Comparison of ENCODE assay signal across 8 cellular contexts in genomic region chr5:119411291-119411934, GRCh38. TPM values are rescaled to one million over a fixed set of nuclear protein-coding genes. Genes with fewer than 3 reads are reported as not detected.
DNase-seq lines count a peak whose midpoint lies in the region; ATAC-seq lines count a peak whose summit lies in the region.

No MANE protein-coding gene starts in this region.

- H3K27ac Mint-ChIP-seq in activated naive CD4-positive, alpha-beta T cell treated with anti-CD3 and anti-CD28 coated beads, Interleukin-2, amount 10 ng/mL, durations not matched to agents 7 days and 5 days: peak overlapping the region; percentile 44
- peak overlapping the region; percentile 0 for H3K27ac Mint-ChIP-seq in activated CD8-positive, alpha-beta T cell treated with anti-CD3 and anti-CD28 coated beads, Interleukin-2, amount 10 ng/mL, durations not matched to agents 7 days and 5 days

- peak overlapping the region; percentile 69 for H3K4me3 ChIP-seq in iPS-15b (ENCODE audit: low read depth, low read length)

- no peak overlapping the region for H3K9ac ChIP-seq in iPS-15b (ENCODE audit: low read depth, low read length)

- no peak for DNase-seq in activated naive CD4-positive, alpha-beta T cell treated with anti-CD3 and anti-CD28 coated beads, Interleukin-2, amount 10 ng/mL, durations not matched to agents 7 days and 5 days
- no peak for DNase-seq in activated naive CD4-positive, alpha-beta T cell (lab: John Stamatoyannopoulos, UW)
- no peak for DNase-seq in activated CD8-positive, alpha-beta T cell treated with anti-CD3 and anti-CD28 coated beads, Interleukin-2, amount 10 ng/mL, durations not matched to agents 7 days and 5 days
- DNase-seq in stromal cell of bone marrow (ENCODE audit: low read depth) (peak; percentile 56), NCI-H2171 (lab: John Stamatoyannopoulos, UW) (no peak)
- DNase-seq in activated CD4-positive, alpha-beta T cell treated with anti-CD3 and anti-CD28 coated beads for 4 hours: no peak

- peak overlapping the region; percentile 71 for H3K4me3 Mint-ChIP-seq in activated naive CD4-positive, alpha-beta T cell treated with anti-CD3 and anti-CD28 coated beads, Interleukin-2, amount 10 ng/mL, durations not matched to agents 7 days and 5 days
- peak overlapping the region; percentile 72 for H3K4me3 Mint-ChIP-seq in activated CD8-positive, alpha-beta T cell treated with anti-CD3 and anti-CD28 coated beads, Interleukin-2, amount 10 ng/mL, durations not matched to agents 7 days and 5 days

- H3K9me3 Mint-ChIP-seq in activated naive CD4-positive, alpha-beta T cell treated with anti-CD3 and anti-CD28 coated beads, Interleukin-2, amount 10 ng/mL, durations not matched to agents 7 days and 5 days: no peaks in the 10 kb centered on the region
- no peaks in the 10 kb centered on the region for H3K9me3 Mint-ChIP-seq in activated CD8-positive, alpha-beta T cell treated with anti-CD3 and anti-CD28 coated beads, Interleukin-2, amount 10 ng/mL, durations not matched to agents 7 days and 5 days (ENCODE audit: insufficient read depth)

- no peaks in the 10 kb centered on the region for H3K36me3 Mint-ChIP-seq in activated naive CD4-positive, alpha-beta T cell treated with anti-CD3 and anti-CD28 coated beads, Interleukin-2, amount 10 ng/mL, durations not matched to agents 7 days and 5 days
- no peaks in the 10 kb centered on the region for H3K36me3 Mint-ChIP-seq in activated CD8-positive, alpha-beta T cell treated with anti-CD3 and anti-CD28 coated beads, Interleukin-2, amount 10 ng/mL, durations not matched to agents 7 days and 5 days (ENCODE audit: low read depth)

- POLR2A ChIA-PET in activated CD8-positive, alpha-beta T cell treated with anti-CD3 and anti-CD28 coated beads, Interleukin-2, amount 10 ng/mL, durations not matched to agents 7 days and 5 days (lab: Charles Lee): interaction anchor here (0.6 to 1.7 kb wide), 4 partner anchors 71 to 423 kb away, joined by 3 to 7 read pairs (median 5); partner anchors contain the start of gene DTWD2

- no peaks in the 10 kb centered on the region for H3K27me3 ChIP-seq in iPS-15b (ENCODE audit: control insufficient read depth, insufficient read depth, low read length)

- CTCF ChIA-PET in activated naive CD4-positive, alpha-beta T cell treated with anti-CD3 and anti-CD28 coated beads, Interleukin-2, amount 10 ng/mL, durations not matched to agents 7 days and 5 days (lab: Charles Lee): interaction anchor here (0.6 to 5.7 kb wide), 48 partner anchors 12 to 426 kb away, joined by 3 to 83 read pairs (median 5); partner anchors contain the start of genes DMXL1, DTWD2 and TNFAIP8
- CTCF ChIA-PET in activated CD8-positive, alpha-beta T cell treated with anti-CD3 and anti-CD28 coated beads, Interleukin-2, amount 10 ng/mL, durations not matched to agents 7 days and 5 days (lab: Charles Lee): interaction anchor here (0.6 to 6.6 kb wide), 69 partner anchors 9 to 452 kb away, joined by 3 to 129 read pairs (median 7); partner anchors contain the start of genes DMXL1, DTWD2, HSD17B4 and TNFAIP8

- no peaks in the 10 kb centered on the region for H3K36me3 ChIP-seq in iPS-15b (ENCODE audit: control insufficient read depth, insufficient read depth, low read length)

- H3K9me3 ChIP-seq in iPS-15b (ENCODE audit: control insufficient read depth, insufficient read depth, low read length): no peaks in the 10 kb centered on the region

- H3K27me3 Mint-ChIP-seq in activated naive CD4-positive, alpha-beta T cell treated with anti-CD3 and anti-CD28 coated beads, Interleukin-2, amount 10 ng/mL, durations not matched to agents 7 days and 5 days: no peaks in the 10 kb centered on the region
- no peaks in the 10 kb centered on the region for H3K27me3 Mint-ChIP-seq in activated CD8-positive, alpha-beta T cell treated with anti-CD3 and anti-CD28 coated beads, Interleukin-2, amount 10 ng/mL, durations not matched to agents 7 days and 5 days (ENCODE audit: low read depth)

- no peak for ATAC-seq in activated CD8-positive, alpha-beta T cell treated with anti-CD3 and anti-CD28 coated beads, Interleukin-2, amount 10 ng/mL, durations not matched to agents 7 days and 5 days
- ATAC-seq in GM18873 (IDR thresholded peaks at IDR 0.05; ENCODE audit: low FRiP score, unreplicated experiment): no peak

- H3K4me1 ChIP-seq in iPS-15b (ENCODE audit: control insufficient read depth, insufficient read depth, low read length): no peaks in the 10 kb centered on the region

- peaks cover 29% of the 10 kb centered on the region for H3K4me1 Mint-ChIP-seq in activated naive CD4-positive, alpha-beta T cell treated with anti-CD3 and anti-CD28 coated beads, Interleukin-2, amount 10 ng/mL, durations not matched to agents 7 days and 5 days
- peaks cover 24% of the 10 kb centered on the region for H3K4me1 Mint-ChIP-seq in activated CD8-positive, alpha-beta T cell treated with anti-CD3 and anti-CD28 coated beads, Interleukin-2, amount 10 ng/mL, durations not matched to agents 7 days and 5 days (ENCODE audit: low read depth)

RNA-seq across cellular contexts. Expression of gene HSD17B4, which starts 40.9 kb away (rescaled TPM):
- total RNA-seq in activated CD8-positive, alpha-beta T cell treated with anti-CD3 and anti-CD28 coated beads, Interleukin-2, amount 10 ng/mL, durations not matched to agents 7 days and 5 days: 10 to 100 TPM; 68.9 to 78.9 TPM

RNA-seq across cellular contexts. Expression of gene TNFAIP8, which starts 55.6 kb away (rescaled TPM):
- 100 to 1,000 TPM; 123 to 127 TPM for total RNA-seq in activated CD8-positive, alpha-beta T cell treated with anti-CD3 and anti-CD28 coated beads, Interleukin-2, amount 10 ng/mL, durations not matched to agents 7 days and 5 days
